In genomic region chr17:37463039-37463438, GRCh38 we compare ENCODE assay signal across 24 cellular contexts. TPM values are rescaled to one million over a fixed set of nuclear protein-coding genes. Genes with fewer than 3 reads are reported as not detected.
DNase-seq lines count a peak whose midpoint lies in the region; ATAC-seq, FAIRE-seq and TF ChIP-seq lines count a peak whose summit lies in the region.
"Had no signal": no experiment of that assay in that cellular context is flagged by ENCODE, and none has a peak within 500 bp of the region (broad histone marks: within the 10 kb centered on the region; RNA-seq: fewer than 3 reads in every experiment).

No MANE protein-coding gene starts in this region.

- DNase-seq in GM12878 (ENCODE audit: low read depth, low spot score): no peak
- DNase-seq in activated CD4-positive, alpha-beta memory T cell treated with anti-CD3 and anti-CD28 coated beads, Interleukin-2, amount 10 ng/mL, durations not matched to agents 7 days and 5 days: no peak
- DNase-seq: 8988T; ACHN; BE2C; C1 segment of cervical spinal cord; CD4-positive, alpha-beta memory T cell; CD4-positive, CD25-positive, alpha-beta regulatory T cell; CD8-positive, alpha-beta memory T cell; COR-L47; DMS 273 treated with DMSO at 0.1 percent for 48 hours; DMS153; DMS53; DMS79; DND-41; EL; GDM1 had no signal

- no peaks in the 10 kb centered on the region for H3K27me3 ChIP-seq in GM12878 (replicated peaks in 1 of 2; ENCODE audit: control insufficient read depth in 2 of 2, insufficient read depth in 2 of 2, low read length in 1 of 2)
- H3K27me3 ChIP-seq: BE2C, BLaER1 had no signal

- 95% methylated on average over 3 of the region's 3 CpGs for WGBS in GM12878 (ENCODE audit: insufficient coverage, insufficient replicate concordance, low lambda C conversion rate, missing lambda C conversion rate)

- intact Hi-C loops in GM12878 (cut with micrococcal nuclease; ENCODE audit: unreplicated experiment): no loop called here

- no peak for ATAC-seq in GM12878
- no peak for ATAC-seq in HG02870 (IDR thresholded peaks at IDR 0.05; ENCODE audit: unreplicated experiment)

- in situ Hi-C loops in GM12878 (cut with MboI): no loop called here

- TF ChIP-seq CTCF in HEK293 (tag by site-specific recombination; IDR thresholded peaks at IDR 0.05): no peak
- TF ChIP-seq CTCF in GM12878 (IDR thresholded peaks at IDR 0.05 in 2 of 3, conservative IDR thresholded peaks at IDR 0.05 in 1 of 3; ENCODE audit: control insufficient read depth in 2 of 3, extremely low read depth in 1 of 3, insufficient read depth in 1 of 3, low read depth in 3 of 3, low read length in 3 of 3): no peak

- TF ChIP-seq RAD21 in GM12878 (IDR thresholded peaks at IDR 0.05; ENCODE audit: insufficient read depth, low read depth, low read length): no peak

- FAIRE-seq in GM12878 (lab: Jason Lieb, UNC): no peak
- FAIRE-seq: A204.1, GM12891, GM19239 had no signal

- H3K4me3 Mint-ChIP-seq in activated CD4-positive, alpha-beta memory T cell treated with anti-CD3 and anti-CD28 coated beads, Interleukin-2, amount 10 ng/mL, durations not matched to agents 7 days and 5 days: no peak overlapping the region
- H3K4me3 Mint-ChIP-seq: CD14-positive monocyte; CD4-positive, alpha-beta memory T cell; CD4-positive, CD25-positive, alpha-beta regulatory T cell; CD8-positive, alpha-beta memory T cell had no signal

- no peak overlapping the region for H3K27ac Mint-ChIP-seq in activated CD4-positive, alpha-beta memory T cell treated with anti-CD3 and anti-CD28 coated beads, Interleukin-2, amount 10 ng/mL, durations not matched to agents 7 days and 5 days
- H3K27ac Mint-ChIP-seq: CD14-positive monocyte; CD4-positive, alpha-beta memory T cell; CD8-positive, alpha-beta memory T cell had no signal

- no peaks in the 10 kb centered on the region for H3K4me1 ChIP-seq in HEK293 (ENCODE audit: control insufficient read depth, insufficient read depth, low read length)
- no peaks in the 10 kb centered on the region for H3K4me1 ChIP-seq in GM12878 (ENCODE audit: control insufficient read depth, insufficient read depth, low read length)
- H3K4me1 ChIP-seq: BE2C, BLaER1 had no signal

- H3K27me3 Mint-ChIP-seq in activated CD4-positive, alpha-beta memory T cell treated with anti-CD3 and anti-CD28 coated beads, Interleukin-2, amount 10 ng/mL, durations not matched to agents 7 days and 5 days: no peaks in the 10 kb centered on the region
- H3K27me3 Mint-ChIP-seq: CD4-positive, alpha-beta memory T cell; CD4-positive, CD25-positive, alpha-beta regulatory T cell; CD8-positive, alpha-beta memory T cell had no signal

- no peak for TF ChIP-seq POLR2A in GM12878 (IDR thresholded peaks at IDR 0.05; ENCODE audit: low read depth, low read length)

- no peak overlapping the region for H2AFZ ChIP-seq in GM12878 (ENCODE audit: control insufficient read depth, low read depth, low read length)

- POLR2A ChIA-PET in HEK293 (lab: Yijun Ruan, JAX): no interaction called here
- POLR2A ChIA-PET in GM12878 (lab: Charles Lee): no interaction called here
- POLR2A ChIA-PET in activated CD4-positive, alpha-beta memory T cell treated with anti-CD3 and anti-CD28 coated beads, Interleukin-2, amount 10 ng/mL, durations not matched to agents 7 days and 5 days (lab: Charles Lee): no interaction called here

- H3K36me3 Mint-ChIP-seq in activated CD4-positive, alpha-beta memory T cell treated with anti-CD3 and anti-CD28 coated beads, Interleukin-2, amount 10 ng/mL, durations not matched to agents 7 days and 5 days (ENCODE audit: low read depth): peaks cover 50% of the 10 kb centered on the region

- SMC1A ChIA-PET in GM12878 (lab: Charles Lee; ENCODE audit: uncharacterized antibody, unreplicated experiment): interaction anchor here (0.8 kb wide), 1 partner anchor 73 kb away, joined by 3 read pairs; no protein-coding TSS in a partner anchor

- no peaks in the 10 kb centered on the region for H4K20me1 ChIP-seq in GM12878 (ENCODE audit: control insufficient read depth, insufficient read depth)
- H4K20me1 ChIP-seq: BLaER1 had no signal

- H3K27ac ChIP-seq in HEK293 (ENCODE audit: extremely low read depth, low read depth, low read length) (no peak overlapping the region), GM12878 (ENCODE audit: control insufficient read depth, insufficient read depth) (no peak overlapping the region)
- H3K27ac ChIP-seq: BLaER1 had no signal

- H3K36me3 ChIP-seq in HEK293 (ENCODE audit: control insufficient read depth in 2 of 2, insufficient read depth in 1 of 2, low read length in 2 of 2) (peaks cover 62 to 67% of the 10 kb centered on the region in 2 experiments), GM12878 (ENCODE audit: control insufficient read depth in 2 of 2, insufficient read depth in 2 of 2, low read length in 1 of 2) (peaks cover 3% of the 10 kb centered on the region in 2 experiments; a peak in 3 of 4 replicates)

- H3K9me3 ChIP-seq in HEK293 (ENCODE audit: control insufficient read depth, insufficient read depth, low read depth, low read length): no peaks in the 10 kb centered on the region
- no peaks in the 10 kb centered on the region for H3K9me3 ChIP-seq in GM12878 (replicated peaks; ENCODE audit: control insufficient read depth, insufficient read depth, low read length)
- H3K9me3 ChIP-seq: BE2C, BLaER1 had no signal

- TF ChIP-seq EP300 in GM12878 (IDR thresholded peaks at IDR 0.05; ENCODE audit: borderline replicate concordance in 1 of 2, control insufficient read depth in 1 of 2, low read depth in 2 of 2, low read length in 2 of 2): no peak

- CTCF ChIA-PET in HEK293 (lab: Yijun Ruan, JAX) (interaction anchor here (0.5 to 0.6 kb wide), 2 partner anchors 354 to 1850 kb away, joined by 4 to 5 read pairs; no protein-coding TSS in a partner anchor), GM12878 (lab: Yijun Ruan, JAX) (interaction anchor here (1.2 kb wide), 1 partner anchor 353 kb away, joined by 3 read pairs; no protein-coding TSS in a partner anchor)
- CTCF ChIA-PET in activated CD4-positive, alpha-beta memory T cell treated with anti-CD3 and anti-CD28 coated beads, Interleukin-2, amount 10 ng/mL, durations not matched to agents 7 days and 5 days (lab: Charles Lee): no interaction called here

- H3K9ac ChIP-seq in GM12878 (ENCODE audit: control insufficient read depth, insufficient read depth, low read length): no peak overlapping the region
- H3K9ac ChIP-seq: BLaER1 had no signal

- H3K4me1 Mint-ChIP-seq in activated CD4-positive, alpha-beta memory T cell treated with anti-CD3 and anti-CD28 coated beads, Interleukin-2, amount 10 ng/mL, durations not matched to agents 7 days and 5 days: peaks cover 25% of the 10 kb centered on the region
- H3K4me1 Mint-ChIP-seq: CD14-positive monocyte had no signal

- RAD21 ChIA-PET in GM12878 (lab: Charles Lee; ENCODE audit: unreplicated experiment): no interaction called here

- BruUV-seq in GM12878 (replicated peaks; lab: Mats Ljungman, UMichigan): no TSS peak

- H3K4me2 ChIP-seq in GM12878 (ENCODE audit: control insufficient read depth, insufficient read depth): no peak overlapping the region
- H3K4me2 ChIP-seq: BLaER1 had no signal

- H3K79me2 ChIP-seq in GM12878 (ENCODE audit: control insufficient read depth, insufficient read depth, low read length): no peaks in the 10 kb centered on the region

- no peaks in the 10 kb centered on the region for H3K9me3 Mint-ChIP-seq in activated CD4-positive, alpha-beta memory T cell treated with anti-CD3 and anti-CD28 coated beads, Interleukin-2, amount 10 ng/mL, durations not matched to agents 7 days and 5 days
- H3K9me3 Mint-ChIP-seq: CD14-positive monocyte; CD4-positive, alpha-beta memory T cell; CD4-positive, CD25-positive, alpha-beta regulatory T cell; CD8-positive, alpha-beta memory T cell had no signal

- H3K4me3 ChIP-seq in HEK293 (ENCODE audit: low read depth, low read length) (no peak overlapping the region), GM12878 (no peak overlapping the region)
- H3K4me3 ChIP-seq: BLaER1 had no signal

RNA-seq across cellular contexts. Expression of gene DUSP14, which starts 26.7 kb away (rescaled TPM):
- total RNA-seq in GM12878 (2013; cell fraction: nucleolus; rRNA removed): 12.7 TPM in 2 replicates
- total RNA-seq in GM12878 (2014; rRNA removed) (25.2 and 26.6 TPM in 2 replicates), GM12878 (2014; rRNA removed; fragmentation: Illumina TruSeq; extraction: Trizol) (15.9 and 16.2 TPM in 2 replicates), GM12878 (2021) (14.5 and 15.6 TPM in 2 replicates)
- polyA plus RNA-seq in GM12878 (2011; ENCODE audit: low read depth): 5.4 TPM
- polyA plus RNA-seq in GM12878 (2011; rRNA removed) (21.5 and 24.7 TPM in 2 replicates), GM12878 (2014; fragmentation: Illumina TruSeq; extraction: Trizol) (18.0 and 24.1 TPM in 2 replicates), GM12878 (2014; fragmentation: Nextera tagmentation; extraction: Ambion mirVana) (10 to 100 TPM; 21.1 to 36.5 TPM), GM12878 (2014; rRNA removed) (23.6 and 24.4 TPM in 2 replicates), GM12878 (2016; fragmentation: Nextera tagmentation; extraction: Ambion mirVana) (10 to 100 TPM; 29.2 to 30.4 TPM)
- polyA plus RNA-seq in GM12878 (2011; cell fraction: cytosol; rRNA removed): 29.7 and 35.2 TPM in 2 replicates
- 12.1 and 12.9 TPM in 2 replicates for polyA plus RNA-seq in GM12878 (2011; cell fraction: nucleus; rRNA removed)
- polyA plus RNA-seq in GM12878 (2012): 6.3 and 7.7 TPM in 2 replicates
- 15.4 and 21.3 TPM in 2 replicates for polyA minus RNA-seq in GM12878 (2011; rRNA and poly(A)+ RNA removed)
- 6.4 and 6.8 TPM in 2 replicates for polyA minus RNA-seq in GM12878 (2011; cell fraction: cytosol; rRNA and poly(A)+ RNA removed)
- polyA minus RNA-seq in GM12878 (2011; cell fraction: nucleus; rRNA and poly(A)+ RNA removed): 3.0 and 4.3 TPM in 2 replicates
- total RNA-seq in activated CD4-positive, alpha-beta memory T cell treated with anti-CD3 and anti-CD28 coated beads, Interleukin-2, amount 10 ng/mL, durations not matched to agents 7 days and 5 days: 10 to 100 TPM; 14.6 to 16.3 TPM

RNA-seq across cellular contexts. Expression of gene TADA2A, which starts 56.4 kb away (rescaled TPM):
- 64.4 and 97.0 TPM in 2 replicates for total RNA-seq in GM12878 (2013; cell fraction: nucleolus; rRNA removed)
- 19.6 and 25.1 TPM in 2 replicates for total RNA-seq in GM12878 (2014; rRNA removed)
- total RNA-seq in GM12878 (2014; rRNA removed; fragmentation: Illumina TruSeq; extraction: Trizol): 27.5 and 34.3 TPM in 2 replicates
- 34.6 and 35.2 TPM in 2 replicates for total RNA-seq in GM12878 (2021)
- polyA plus RNA-seq in GM12878 (2011; ENCODE audit: low read depth): 12.1 TPM
- polyA plus RNA-seq in GM12878 (2011; rRNA removed): 33.7 and 37.3 TPM in 2 replicates
- polyA plus RNA-seq in GM12878 (2011; cell fraction: cytosol; rRNA removed): 17.0 and 22.3 TPM in 2 replicates
- polyA plus RNA-seq in GM12878 (2011; cell fraction: nucleus; rRNA removed): 41.3 and 51.0 TPM in 2 replicates
- polyA plus RNA-seq in GM12878 (2012): 15.9 and 21.8 TPM in 2 replicates
- polyA plus RNA-seq in GM12878 (2014; fragmentation: Illumina TruSeq; extraction: Trizol): 41.3 and 58.2 TPM in 2 replicates
- 10 to 100 TPM; 39.9 to 43.8 TPM for polyA plus RNA-seq in GM12878 (2014; fragmentation: Nextera tagmentation; extraction: Ambion mirVana)
- 25.4 and 29.8 TPM in 2 replicates for polyA plus RNA-seq in GM12878 (2014; rRNA removed)
- 10 to 100 TPM; 31.6 to 33.8 TPM for polyA plus RNA-seq in GM12878 (2016; fragmentation: Nextera tagmentation; extraction: Ambion mirVana)
- polyA minus RNA-seq in GM12878 (2011; rRNA and poly(A)+ RNA removed): 63.5 and 66.3 TPM in 2 replicates
- polyA minus RNA-seq in GM12878 (2011; cell fraction: cytosol; rRNA and poly(A)+ RNA removed): 12.2 and 14.6 TPM in 2 replicates
- 32.2 and 52.2 TPM in 2 replicates for polyA minus RNA-seq in GM12878 (2011; cell fraction: nucleus; rRNA and poly(A)+ RNA removed)
- 10 to 100 TPM; 42.5 to 43.0 TPM for total RNA-seq in activated CD4-positive, alpha-beta memory T cell treated with anti-CD3 and anti-CD28 coated beads, Interleukin-2, amount 10 ng/mL, durations not matched to agents 7 days and 5 days

RNA-seq across cellular contexts. Expression of gene ACACA, which starts 56.4 kb away (rescaled TPM):
- total RNA-seq in GM12878 (2013; cell fraction: nucleolus; rRNA removed): 134 and 142 TPM in 2 replicates
- total RNA-seq in GM12878 (2014; rRNA removed) (33.0 and 33.5 TPM in 2 replicates), GM12878 (2014; rRNA removed; fragmentation: Illumina TruSeq; extraction: Trizol) (40.7 and 50.7 TPM in 2 replicates), GM12878 (2021) (66.4 and 74.2 TPM in 2 replicates)
- polyA plus RNA-seq in GM12878 (2011; ENCODE audit: low read depth): 13.3 TPM
- polyA plus RNA-seq in GM12878 (2011; rRNA removed) (45.4 and 46.5 TPM in 2 replicates), GM12878 (2014; fragmentation: Illumina TruSeq; extraction: Trizol) (33.6 and 38.6 TPM in 2 replicates), GM12878 (2014; fragmentation: Nextera tagmentation; extraction: Ambion mirVana) (10 to 100 TPM; 12.9 to 14.7 TPM), GM12878 (2014; rRNA removed) (30.5 and 33.2 TPM in 2 replicates), GM12878 (2016; fragmentation: Nextera tagmentation; extraction: Ambion mirVana) (10 to 100 TPM; 27.7 to 30.4 TPM)
- 31.7 and 32.0 TPM in 2 replicates for polyA plus RNA-seq in GM12878 (2011; cell fraction: cytosol; rRNA removed)
- 47.0 and 52.9 TPM in 2 replicates for polyA plus RNA-seq in GM12878 (2011; cell fraction: nucleus; rRNA removed)
- polyA plus RNA-seq in GM12878 (2012): 15.0 and 18.2 TPM in 2 replicates
- polyA minus RNA-seq in GM12878 (2011; rRNA and poly(A)+ RNA removed): 80.5 and 123 TPM in 2 replicates
- 39.0 and 53.5 TPM in 2 replicates for polyA minus RNA-seq in GM12878 (2011; cell fraction: cytosol; rRNA and poly(A)+ RNA removed)
- polyA minus RNA-seq in GM12878 (2011; cell fraction: nucleus; rRNA and poly(A)+ RNA removed): 92.7 and 130 TPM in 2 replicates
- total RNA-seq in activated CD4-positive, alpha-beta memory T cell treated with anti-CD3 and anti-CD28 coated beads, Interleukin-2, amount 10 ng/mL, durations not matched to agents 7 days and 5 days: 10 to 100 TPM; 38.6 to 46.3 TPM

Comparison
In these comparisons a context has a peak if more than half of its experiments do, and no peak if none do; other contexts are left out.
1. Of the 9 proteins assayed by ChIP-seq in both HEK293 and GM12878: peak only in HEK293: ATF2; only in GM12878: none; in both: none; in neither: 8.